10 cellular contexts compared by ENCODE assay signal in the genomic region with DNA sequence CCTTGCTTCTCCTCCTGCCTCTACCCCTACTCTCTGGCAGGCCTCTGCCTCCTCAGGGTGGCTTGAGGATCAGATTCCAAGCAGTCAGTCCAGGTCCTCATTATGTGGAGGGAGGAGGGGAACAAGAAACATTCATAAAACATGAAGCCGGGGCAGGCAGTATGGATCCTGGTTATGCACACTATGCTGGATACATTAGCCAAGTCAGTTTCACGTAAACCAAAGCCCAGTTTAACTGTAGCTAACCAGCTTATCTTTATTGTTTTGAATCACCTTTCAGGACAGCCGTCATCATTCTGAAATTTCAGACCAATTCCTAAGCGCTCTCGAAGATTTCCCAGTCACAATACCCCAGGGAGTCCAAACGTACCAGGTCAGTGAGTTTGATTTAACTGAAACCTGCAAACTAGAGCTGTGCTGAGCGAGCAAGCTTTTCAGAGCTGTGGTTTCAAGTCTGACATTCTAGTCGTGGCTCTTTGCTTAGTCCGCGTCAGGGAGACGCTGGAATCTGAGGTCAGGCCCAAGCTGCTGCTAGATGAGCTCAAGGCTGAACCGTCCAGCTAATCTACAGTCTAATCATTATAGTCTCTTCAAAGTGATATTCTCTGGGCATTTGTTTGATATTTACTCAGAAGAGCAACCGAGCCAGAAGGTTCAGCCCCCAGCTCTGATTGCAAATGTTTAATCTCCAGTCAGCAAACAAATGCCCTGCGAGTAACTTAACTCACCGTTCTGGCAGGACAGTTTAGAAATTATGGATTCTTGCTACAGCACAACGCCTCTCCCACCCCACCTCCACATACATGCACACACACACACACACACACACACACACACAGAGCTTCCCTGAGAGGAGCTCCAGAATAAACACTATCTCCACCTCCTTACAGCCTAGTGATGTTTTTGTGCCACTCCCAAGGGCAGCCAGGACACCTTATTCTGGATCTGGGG.
A peak's percentile ranks its signal among the peaks of the same experiment; 100 is the strongest.
DNase-seq lines count a peak whose midpoint lies in the region; ATAC-seq and TF ChIP-seq lines count a peak whose summit lies in the region.
"Had no signal": no experiment of that assay in that cellular context is flagged by ENCODE, and none has a peak within 500 bp of the region (broad histone marks: within the 10 kb centered on the region; RNA-seq: fewer than 3 reads in every experiment).

No MANE protein-coding gene starts in this region.

- intact Hi-C loops in right cardiac atrium (cut with DNase I) (no loop called here), left ventricle myocardium inferior (cut with micrococcal nuclease) (no loop called here), right lobe of liver (cut with DNase I) (no loop called here), A673 (cut with micrococcal nuclease; ENCODE audit: unreplicated experiment) (no loop called here)

- ATAC-seq in right cardiac atrium, result peak; percentile 7 to 27
- ATAC-seq in right lobe of liver, result peak; percentile 76 to 87 (median 76)

- H3K4me3 ChIP-seq in right cardiac atrium (ENCODE audit: low read length) (no peak overlapping the region), left ventricle myocardium inferior (no peak overlapping the region), astrocyte of the cerebellum (ENCODE audit: low read depth, low read length) (no peak overlapping the region), right lobe of liver (no peak overlapping the region), A673 (ENCODE audit: low read depth, low read length, poor library complexity, severe bottlenecking) (no peak overlapping the region)

- 46% methylated on average over 16 of the region's 16 CpGs for WGBS in right cardiac atrium
- WGBS in right lobe of liver (ENCODE audit: insufficient coverage, low coverage, low lambda C conversion rate, missing lambda C conversion rate), result 31% methylated on average over 16 of the region's 16 CpGs

- no TSS peak for BruUV-seq in A673 (replicated peaks; lab: Mats Ljungman, UMichigan)

- peaks cover under 1% of the 10 kb centered on the region for H3K4me1 ChIP-seq in right cardiac atrium (ENCODE audit: control insufficient read depth, insufficient read depth, low read length)
- H3K4me1 ChIP-seq in left ventricle myocardium inferior, result peaks cover 3% of the 10 kb centered on the region
- H3K4me1 ChIP-seq in right lobe of liver, result peaks cover 0 to 45% (median 12%) of the 10 kb centered on the region in 4 donors
- H3K4me1 ChIP-seq in A673 (ENCODE audit: insufficient read depth, low read length, poor library complexity, severe bottlenecking), result no peaks in the 10 kb centered on the region

- POLR2A ChIA-PET in A673 (lab: Charles Lee; ENCODE audit: low non-redundant PET), result no interaction called here

- no peaks in the 10 kb centered on the region for H3K9me3 ChIP-seq in right cardiac atrium (ENCODE audit: control insufficient read depth, low read length)
- H3K9me3 ChIP-seq in left ventricle myocardium inferior (replicated peaks), result no peaks in the 10 kb centered on the region
- H3K9me3 ChIP-seq in right lobe of liver, result no peaks in the 10 kb centered on the region
- H3K9me3 ChIP-seq in A673 (ENCODE audit: low read depth, low read length, poor library complexity, severe bottlenecking), result no peaks in the 10 kb centered on the region

- CTCF ChIA-PET in A673 (lab: Charles Lee), result no interaction called here

- no peak for TF ChIP-seq POLR2A in right lobe of liver (IDR thresholded peaks at IDR 0.05)

- no peak overlapping the region for H3K27ac ChIP-seq in right cardiac atrium (ENCODE audit: low read length)
- H3K27ac ChIP-seq in left ventricle myocardium inferior (replicated peaks), result no peak overlapping the region
- peak overlapping the region; percentile 79 to 97 (median 94) for H3K27ac ChIP-seq in right lobe of liver
- H3K27ac ChIP-seq in A673 (ENCODE audit: low read depth, low read length, poor library complexity, severe bottlenecking), result no peak overlapping the region

- H3K36me3 ChIP-seq in left ventricle myocardium inferior (no peaks in the 10 kb centered on the region), right lobe of liver (no peaks in the 10 kb centered on the region), A673 (ENCODE audit: insufficient read depth, low read length, poor library complexity, severe bottlenecking) (no peaks in the 10 kb centered on the region)

- in situ Hi-C loops in astrocyte of the cerebellum (cut with HindIII; ENCODE audit: low sequenced_read_pairs), result no loop called here

- H3K27me3 ChIP-seq in right cardiac atrium (ENCODE audit: control insufficient read depth, insufficient read depth) (no peaks in the 10 kb centered on the region), left ventricle myocardium inferior (ENCODE audit: low read depth) (peaks cover 12% of the 10 kb centered on the region), right lobe of liver (no peaks in the 10 kb centered on the region), A673 (replicated peaks; ENCODE audit: insufficient read depth, low read depth, low read length, poor library complexity) (no peaks in the 10 kb centered on the region)

- no peak for TF ChIP-seq CTCF in left ventricle myocardium inferior (IDR thresholded peaks at IDR 0.05; ENCODE audit: borderline replicate concordance)
- no peak for TF ChIP-seq CTCF in astrocyte of the cerebellum (IDR thresholded peaks at IDR 0.05; ENCODE audit: low read depth, low read length, missing control alignments)
- no peak for TF ChIP-seq CTCF in right lobe of liver (IDR thresholded peaks at IDR 0.05)
- no peak for TF ChIP-seq CTCF in A673 (conservative IDR thresholded peaks at IDR 0.05; ENCODE audit: low read depth, low read length)

- no peak for DNase-seq in right cardiac atrium
- DNase-seq in left ventricle myocardium inferior, result no peak
- peak; percentile 78 for DNase-seq in astrocyte of the cerebellum (ENCODE audit: low read depth)
- DNase-seq in right lobe of liver, result peak; percentile 38 to 79 (median 66)
- DNase-seq in cerebellar cortex (ENCODE audit: low spot score), result no peak
- DNase-seq in A673 (ENCODE audit: low spot score), result no peak
- no peak for DNase-seq in GM19238 (ENCODE audit: insufficient read length, low spot score)
- DNase-seq in NCI-H1105 (lab: John Stamatoyannopoulos, UW), result no peak
- DNase-seq: activated naive CD4-positive, alpha-beta T cell treated with anti-CD3 and anti-CD28 coated beads, Interleukin-2, amount 10 ng/mL, durations not matched to agents 7 days and 5 days; posterior cingulate gyrus had no signal

Comparison
In these comparisons a context has a peak if more than half of its experiments do, and no peak if none do; other contexts are left out.
1. DNase-seq: peak in astrocyte of the cerebellum (single experiment) and right lobe of liver (3 of 3); none in right cardiac atrium (0 of 3), left ventricle myocardium inferior (single experiment), cerebellar cortex (single experiment), A673 (single experiment), GM19238 (single experiment) and NCI-H1105 (single experiment).
2. H3K27ac ChIP-seq: peak in right lobe of liver (3 of 3); none in right cardiac atrium (single experiment), left ventricle myocardium inferior (single experiment) and A673 (single experiment).